Comparison of ENCODE assay signal across 8 cellular contexts in the genomic region with DNA sequence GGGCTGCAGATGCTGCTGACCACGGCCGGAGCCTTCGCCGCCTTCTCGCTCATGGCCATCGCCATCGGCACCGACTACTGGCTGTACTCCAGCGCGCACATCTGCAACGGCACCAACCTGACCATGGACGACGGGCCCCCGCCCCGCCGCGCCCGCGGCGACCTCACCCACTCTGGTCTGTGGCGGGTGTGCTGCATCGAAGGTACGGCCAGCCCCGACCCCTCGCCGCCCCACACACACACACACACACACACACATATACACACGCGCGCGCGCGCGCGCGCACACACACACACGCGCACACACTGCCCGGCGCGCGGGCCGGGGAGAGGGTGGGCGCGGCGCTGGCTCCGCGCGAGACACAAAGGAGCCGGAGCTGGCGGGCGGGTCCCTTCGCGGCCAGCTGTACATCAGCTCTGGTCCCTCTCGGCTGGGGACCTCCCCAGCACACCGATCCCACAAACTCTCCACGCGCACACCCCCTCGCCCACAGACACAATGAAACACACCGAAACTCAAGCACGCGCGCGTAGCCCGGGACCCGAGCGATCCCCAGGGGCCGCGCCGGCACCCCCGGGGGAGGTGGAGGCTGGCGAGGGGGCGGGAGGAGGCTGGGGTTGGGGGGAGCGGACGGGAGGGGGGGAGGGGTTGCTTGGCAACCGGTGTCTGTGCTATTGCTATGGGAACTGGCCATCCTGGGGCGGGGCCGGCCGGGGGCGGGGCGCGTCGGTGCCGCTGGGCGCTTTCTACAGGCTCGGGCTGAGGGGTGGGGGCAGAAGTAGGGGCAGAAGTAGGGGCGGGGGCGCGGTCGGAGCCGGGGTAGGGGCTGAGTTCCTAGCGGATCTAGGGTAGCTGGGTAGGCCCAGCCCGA.
DNase-seq lines count a peak whose midpoint lies in the region; ATAC-seq lines count a peak whose summit lies in the region.

No MANE protein-coding gene starts in this region.

- H3K4me3 Mint-ChIP-seq in stimulated activated naive CD8-positive, alpha-beta T cell treated with anti-CD3 and anti-CD28 coated beads, Interleukin-15, amount 100 ng/mL, for 72 hours: peak overlapping the region; percentile 71 to 75

- in situ Hi-C loops in ACHN (cut with HindIII; ENCODE audit: low pct_ligation_motif_present, low pct_unique_long_range_greater_than_20kb, low sequenced_read_pairs): no loop called here

- ATAC-seq in stimulated activated naive CD8-positive, alpha-beta T cell treated with anti-CD3 and anti-CD28 coated beads, Interleukin-15, amount 100 ng/mL, for 72 hours: peak; percentile 44
- no peak for ATAC-seq in HG03095 (IDR thresholded peaks at IDR 0.05; ENCODE audit: unreplicated experiment)

- DNase-seq in DMS 273 (lab: John Stamatoyannopoulos, UW; ENCODE audit: unreplicated experiment): peak; percentile 86
- peak; percentile 44 for DNase-seq in NCI-H146 treated with DMSO at 0.1 percent for 48 hours (lab: John Stamatoyannopoulos, UW; ENCODE audit: unreplicated experiment)
- DNase-seq in astrocyte of the hippocampus (ENCODE audit: low read depth, low spot score): peak; percentile 77
- peak; percentile 76 for DNase-seq in left kidney (ENCODE audit: low read depth, low spot score)
- DNase-seq in stimulated activated naive CD8-positive, alpha-beta T cell treated with anti-CD3 and anti-CD28 coated beads, Interleukin-15, amount 100 ng/mL, for 72 hours: no peak
- no peak for DNase-seq in ACHN
- no peak for DNase-seq in GM19240 (ENCODE audit: insufficient read length, low spot score)

- peaks cover 95% of the 10 kb centered on the region for H3K27me3 Mint-ChIP-seq in stimulated activated naive CD8-positive, alpha-beta T cell treated with anti-CD3 and anti-CD28 coated beads, Interleukin-15, amount 100 ng/mL, for 72 hours

- no peaks in the 10 kb centered on the region for H3K9me3 Mint-ChIP-seq in stimulated activated naive CD8-positive, alpha-beta T cell treated with anti-CD3 and anti-CD28 coated beads, Interleukin-15, amount 100 ng/mL, for 72 hours

- H3K4me1 Mint-ChIP-seq in stimulated activated naive CD8-positive, alpha-beta T cell treated with anti-CD3 and anti-CD28 coated beads, Interleukin-15, amount 100 ng/mL, for 72 hours: peaks cover 23% of the 10 kb centered on the region

- no peak overlapping the region for H3K27ac Mint-ChIP-seq in stimulated activated naive CD8-positive, alpha-beta T cell treated with anti-CD3 and anti-CD28 coated beads, Interleukin-15, amount 100 ng/mL, for 72 hours

Comparison
In these comparisons a context has a peak if more than half of its experiments do, and no peak if none do; other contexts are left out.
1. DNase-seq: peak in DMS 273 (single experiment), NCI-H146 treated with DMSO at 0.1 percent for 48 hours (single experiment), astrocyte of the hippocampus (single experiment) and left kidney (single experiment); none in stimulated activated naive CD8-positive, alpha-beta T cell treated with anti-CD3 and anti-CD28 coated beads, Interleukin-15, amount 100 ng/mL, for 72 hours (0 of 2), ACHN (single experiment) and GM19240 (single experiment).